ENCODE assay signal across 1 cellular context in genomic region chr7:128831178-128831993, GRCh38.
TF ChIP-seq lines count a peak whose summit lies in the region.

No MANE protein-coding gene starts in this region.

TF ChIP-seq in K562, 482 proteins besides CTCF, POLR2A, EP300 and RAD21 (continued from another document and continues in another):
- no peak for TF ChIP-seq ZMIZ1 (IDR thresholded peaks at IDR 0.05; ENCODE audit: low read depth in 2 of 2, low read length in 2 of 2)
- peak; percentile 51 for TF ChIP-seq ETS1 (conservative IDR thresholded peaks at IDR 0.05; ENCODE audit: control insufficient read depth, low read depth, low read length)
- no peak for TF ChIP-seq MTA2 (IDR thresholded peaks at IDR 0.05; ENCODE audit: low read depth)
- no peak for TF ChIP-seq ESRRB (CRISPR knock-in tag; IDR thresholded peaks at IDR 0.05; ENCODE audit: borderline replicate concordance)
- no peak for TF ChIP-seq KAT2B (IDR thresholded peaks at IDR 0.05; ENCODE audit: low read depth, low read length)
- TF ChIP-seq NFE2L1 (tag; IDR thresholded peaks at IDR 0.05; ENCODE audit: borderline replicate concordance, low read depth): no peak
- no peak for TF ChIP-seq FOXJ3 (CRISPR knock-in tag; IDR thresholded peaks at IDR 0.05)
- no peak for TF ChIP-seq ZKSCAN3 (CRISPR knock-in tag; IDR thresholded peaks at IDR 0.05)
- 0 out of 2 replicates have a peak, but pooled peaks have one; percentile 3 for TF ChIP-seq BHLHE40 (IDR thresholded peaks at IDR 0.05; ENCODE audit: low read length)
- TF ChIP-seq RERE (CRISPR knock-in tag; IDR thresholded peaks at IDR 0.05; ENCODE audit: borderline replicate concordance): 0 out of 2 replicates have a peak, but pooled peaks have one; percentile 0
- peak; percentile 95 for TF ChIP-seq SPI1 (IDR thresholded peaks at IDR 0.05; ENCODE audit: borderline replicate concordance, low read depth, low read length)
- no peak for TF ChIP-seq MEIS2 (IDR thresholded peaks at IDR 0.05; ENCODE audit: partially characterized antibody)
- TF ChIP-seq MIER1 (IDR thresholded peaks at IDR 0.05; ENCODE audit: low read depth): no peak
- no peak for TF ChIP-seq E2F1 (CRISPR knock-in tag; IDR thresholded peaks at IDR 0.05)
- no peak for TF ChIP-seq POLR3G (IDR thresholded peaks at IDR 0.05; ENCODE audit: extremely low read depth, insufficient read length, insufficient replicate concordance)
- TF ChIP-seq AFF1 (IDR thresholded peaks at IDR 0.05; ENCODE audit: low read depth in 1 of 2, partially characterized antibody in 2 of 2): peak in 1 of 2 experiments; percentile 17
- TF ChIP-seq DIDO1 (tag; IDR thresholded peaks at IDR 0.05; ENCODE audit: low read depth): no peak
- no peak for TF ChIP-seq ZNF282 (CRISPR knock-in tag; IDR thresholded peaks at IDR 0.05)
- peak; percentile 28; the same call in 1 of the 2 replicates for TF ChIP-seq GATAD2A (IDR thresholded peaks at IDR 0.05)
- peak in 1 of 2 experiments; percentile 74; a peak in 2 of 4 replicates for TF ChIP-seq SIN3A (IDR thresholded peaks at IDR 0.05; ENCODE audit: borderline replicate concordance in 2 of 2, control insufficient read depth in 1 of 2, low read depth in 2 of 2, low read length in 2 of 2)
- TF ChIP-seq ZNF696 (CRISPR knock-in tag; conservative IDR thresholded peaks at IDR 0.05): no peak
- no peak for TF ChIP-seq NR1H2 (CRISPR knock-in tag; IDR thresholded peaks at IDR 0.05)
- TF ChIP-seq ZSCAN29 (IDR thresholded peaks at IDR 0.05): no peak
- peak; percentile 79 for TF ChIP-seq E2F3 (CRISPR knock-in tag; IDR thresholded peaks at IDR 0.05)
- no peak for TF ChIP-seq EWSR1 (IDR thresholded peaks at IDR 0.05; ENCODE audit: borderline replicate concordance, low read depth, partially characterized antibody)
- TF ChIP-seq HSF4 (CRISPR knock-in tag; IDR thresholded peaks at IDR 0.05; ENCODE audit: borderline replicate concordance): no peak
- TF ChIP-seq TAL1 (IDR thresholded peaks at IDR 0.05): no peak
- 0 out of 2 replicates have a peak, but pooled peaks have one; percentile 17 for TF ChIP-seq ZNF431 (CRISPR knock-in tag; IDR thresholded peaks at IDR 0.05)
- TF ChIP-seq TRIM24 (IDR thresholded peaks at IDR 0.05): no peak
- TF ChIP-seq ETV6 (IDR thresholded peaks at IDR 0.05; ENCODE audit: borderline replicate concordance in 1 of 2, low read depth in 2 of 2, low read length in 1 of 2): 0 out of 4 replicates have a peak, but pooled peaks of 1 of the 2 experiments have one; percentile 45
- no peak for TF ChIP-seq ETV6 (CRISPR knock-in tag; IDR thresholded peaks at IDR 0.05; ENCODE audit: borderline replicate concordance)
- TF ChIP-seq RNF219 (CRISPR knock-in tag; IDR thresholded peaks at IDR 0.05): no peak
